Comparison of ENCODE assay signal across 20 cellular contexts in genomic region chr2:36277876-36278523, GRCh38.
DNase-seq lines count a peak whose midpoint lies in the region; ATAC-seq and TF ChIP-seq lines count a peak whose summit lies in the region.
"Had no signal": no experiment of that assay in that cellular context is flagged by ENCODE, and none has a peak within 500 bp of the region (broad histone marks: within the 10 kb centered on the region; RNA-seq: fewer than 3 reads in every experiment).

No MANE protein-coding gene starts in this region.

- intact Hi-C loops in IMR-90 (cut with micrococcal nuclease) = no loop called here

- no peak overlapping the region for H2BK20ac ChIP-seq in IMR-90 (ENCODE audit: low read depth, low read length)

- H3K27ac Mint-ChIP-seq in naive thymus-derived CD8-positive, alpha-beta T cell = no peak overlapping the region
- H3K27ac Mint-ChIP-seq: activated naive CD8-positive, alpha-beta T cell treated with anti-CD3 and anti-CD28 coated beads, Interleukin-2, amount 10 ng/mL, durations not matched to agents 7 days and 5 days; endodermal cell; T-helper 17 cell had no signal

- no peak for TF ChIP-seq POLR2A in IMR-90 (IDR thresholded peaks at IDR 0.05; ENCODE audit: low read depth, low read length)

- 0 out of 2 replicates have a peak, but pooled peaks cover 2% of the 10 kb centered on the region for H3K9me1 ChIP-seq in IMR-90 (ENCODE audit: insufficient read depth, low read length)

- H3K4me3 ChIP-seq in IMR-90 (ENCODE audit: insufficient read depth, low read depth, low read length) (no peak overlapping the region), astrocyte of the spinal cord (ENCODE audit: low read depth, low read length) (no peak overlapping the region), osteoblast (ENCODE audit: insufficient read depth, low read length) (no peak overlapping the region)
- H3K4me3 ChIP-seq: colonic mucosa, heart right ventricle, lung had no signal

- dilution Hi-C loops in IMR-90 (cut with HindIII; ENCODE audit: low sequenced_read_pairs, unreplicated experiment) = no loop called here

- no peak overlapping the region for H2AK9ac ChIP-seq in IMR-90 (replicated peaks; ENCODE audit: low read depth, low read length, poor library complexity)

- no peak overlapping the region for H3K9ac ChIP-seq in IMR-90 (ENCODE audit: low read depth, low read length)

- H4K8ac ChIP-seq in IMR-90 (ENCODE audit: low read depth in 2 of 2, low read length in 2 of 2) = no peak overlapping the region

- no peak overlapping the region for H2AK5ac ChIP-seq in IMR-90 (ENCODE audit: low read depth, low read length)

- H3K4me3 Mint-ChIP-seq in activated T-cell treated with anti-CD3 and anti-CD28 coated beads, Interleukin-2, amount 50 U/mL, for 4 hours = no peak overlapping the region
- H3K4me3 Mint-ChIP-seq in naive thymus-derived CD8-positive, alpha-beta T cell = no peak overlapping the region
- H3K4me3 Mint-ChIP-seq: activated naive CD8-positive, alpha-beta T cell treated with anti-CD3 and anti-CD28 coated beads, Interleukin-2, amount 10 ng/mL, durations not matched to agents 7 days and 5 days; endodermal cell; T-helper 17 cell had no signal

- peaks cover 16% of the 10 kb centered on the region for H3K9me3 Mint-ChIP-seq in activated T-cell treated with anti-CD3 and anti-CD28 coated beads, Interleukin-2, amount 50 U/mL, for 4 hours
- H3K9me3 Mint-ChIP-seq in naive thymus-derived CD8-positive, alpha-beta T cell = peaks cover 5 to 33% (median 12%) of the 10 kb centered on the region in 9 donors

- no peak overlapping the region for H2AFZ ChIP-seq in IMR-90 (replicated peaks; ENCODE audit: low read length, poor library complexity)
- no peak overlapping the region for H2AFZ ChIP-seq in osteoblast (ENCODE audit: low read length)

- H4K5ac ChIP-seq in IMR-90 (ENCODE audit: low read depth, low read length) = no peak overlapping the region

- TF ChIP-seq RAD21 in IMR-90 (IDR thresholded peaks at IDR 0.05; ENCODE audit: low read length) = no peak

- H4K91ac ChIP-seq in IMR-90 (ENCODE audit: insufficient read depth, low read depth, low read length) = no peak overlapping the region

- no peak overlapping the region for H3K4ac ChIP-seq in IMR-90 (ENCODE audit: low read depth, low read length)

- H3K79me1 ChIP-seq in IMR-90 (ENCODE audit: low read depth in 1 of 2, low read length in 2 of 2) = no peaks in the 10 kb centered on the region

- CTCF ChIA-PET in IMR-90 (lab: Yijun Ruan, JAX) = interaction anchor here (1.2 kb wide), 1 partner anchor 9 kb away, joined by 4 read pairs; no protein-coding TSS in a partner anchor

- H3K36me3 ChIP-seq in IMR-90 (ENCODE audit: control insufficient read depth, insufficient read depth, low read length) (no peaks in the 10 kb centered on the region), osteoblast (ENCODE audit: insufficient read depth, low read length) (no peaks in the 10 kb centered on the region)
- H3K36me3 ChIP-seq: brain microvascular endothelial cell, colonic mucosa, heart right ventricle had no signal

- no peak overlapping the region for H2BK15ac ChIP-seq in IMR-90 (ENCODE audit: low read depth, low read length)

- H3K4me1 ChIP-seq in IMR-90 (ENCODE audit: control insufficient read depth, insufficient read depth, low read length) (no peaks in the 10 kb centered on the region), osteoblast (ENCODE audit: insufficient read depth, low read length) (no peaks in the 10 kb centered on the region)
- H3K4me1 ChIP-seq: colonic mucosa, heart right ventricle had no signal

- WGBS in IMR-90 (ENCODE audit: extremely low coverage in 2 of 2, insufficient read length in 1 of 2), 2 experiments = no CpG with 5 or more reads among the region's 2 CpGs

- no peaks in the 10 kb centered on the region for H3K9me3 ChIP-seq in IMR-90 (ENCODE audit: control insufficient read depth, insufficient read depth, low read length)
- H3K9me3 ChIP-seq in osteoblast (ENCODE audit: low read depth, low read length) = no peaks in the 10 kb centered on the region
- H3K9me3 ChIP-seq: colonic mucosa had no signal

- in situ Hi-C loops in IMR-90 (cut with MboI; ENCODE audit: low sequenced_read_pairs) (no loop called here), astrocyte of the spinal cord (cut with HindIII; ENCODE audit: low sequenced_read_pairs) (no loop called here)

- no peak overlapping the region for H3K27ac ChIP-seq in IMR-90 (ENCODE audit: insufficient read depth, low read length)
- H3K27ac ChIP-seq in osteoblast (ENCODE audit: low read depth, low read length) = no peak overlapping the region
- H3K27ac ChIP-seq: brain microvascular endothelial cell, colonic mucosa, heart right ventricle, HL-60 had no signal

- no peak overlapping the region for H3K14ac ChIP-seq in IMR-90 (replicated peaks; ENCODE audit: low read depth, low read length)

- H3K4me2 ChIP-seq in IMR-90 (ENCODE audit: low read depth, low read length) = no peak overlapping the region
- H3K4me2 ChIP-seq in osteoblast (ENCODE audit: insufficient read depth, low read length) = no peak overlapping the region

- H3K79me2 ChIP-seq in osteoblast (ENCODE audit: insufficient read depth, low read length) = no peaks in the 10 kb centered on the region

- ATAC-seq in activated T-cell treated with anti-CD3 and anti-CD28 coated beads, Interleukin-2, amount 50 U/mL, for 4 hours = peak; percentile 22 to 29
- ATAC-seq in IMR-90 (ENCODE audit: low read depth) = no peak
- ATAC-seq in naive thymus-derived CD8-positive, alpha-beta T cell = no peak
- ATAC-seq in GM19397 (IDR thresholded peaks at IDR 0.05; ENCODE audit: unreplicated experiment) = no peak
- ATAC-seq: heart right ventricle, T-helper 17 cell had no signal

- POLR2A ChIA-PET in IMR-90 (lab: Charles Lee; ENCODE audit: unreplicated experiment) = no interaction called here
- POLR2A ChIA-PET in naive thymus-derived CD8-positive, alpha-beta T cell (lab: Charles Lee) = no interaction called here

- TF ChIP-seq CTCF in IMR-90 (conservative IDR thresholded peaks at IDR 0.05; ENCODE audit: low read depth, low read length) = no peak
- no peak for TF ChIP-seq CTCF in astrocyte of the spinal cord (IDR thresholded peaks at IDR 0.05; ENCODE audit: low read depth, low read length)
- no peak for TF ChIP-seq CTCF in osteoblast (IDR thresholded peaks at IDR 0.05; ENCODE audit: extremely low read depth, low read depth, low read length)

- H3K27me3 Mint-ChIP-seq in activated T-cell treated with anti-CD3 and anti-CD28 coated beads, Interleukin-2, amount 50 U/mL, for 4 hours (ENCODE audit: low read depth) = no peaks in the 10 kb centered on the region
- H3K27me3 Mint-ChIP-seq in naive thymus-derived CD8-positive, alpha-beta T cell = no peaks in the 10 kb centered on the region

- peaks cover 3% of the 10 kb centered on the region for H3K36me3 Mint-ChIP-seq in activated T-cell treated with anti-CD3 and anti-CD28 coated beads, Interleukin-2, amount 50 U/mL, for 4 hours (ENCODE audit: insufficient read depth)
- H3K36me3 Mint-ChIP-seq in naive thymus-derived CD8-positive, alpha-beta T cell = peaks cover 0 to 23% (median 8%) of the 10 kb centered on the region in 3 donors
- H3K36me3 Mint-ChIP-seq: activated naive CD8-positive, alpha-beta T cell treated with anti-CD3 and anti-CD28 coated beads, Interleukin-2, amount 10 ng/mL, durations not matched to agents 7 days and 5 days had no signal

- BruUV-seq in IMR-90 (replicated peaks; lab: Mats Ljungman, UMichigan) = no TSS peak

- H3K27me3 ChIP-seq in IMR-90 (ENCODE audit: control insufficient read depth, insufficient read depth, low read length) (no peaks in the 10 kb centered on the region), osteoblast (ENCODE audit: insufficient read depth, low read length) (peaks cover 2% of the 10 kb centered on the region)
- H3K27me3 ChIP-seq: brain microvascular endothelial cell, colonic mucosa, heart right ventricle had no signal

- no peak overlapping the region for H3K18ac ChIP-seq in IMR-90 (ENCODE audit: low read depth, low read length)

- H3K23ac ChIP-seq in IMR-90 (ENCODE audit: low read depth, low read length) = no peak overlapping the region

- H4K20me1 ChIP-seq in IMR-90 (ENCODE audit: insufficient read depth, low read length) = no peaks in the 10 kb centered on the region
- no peaks in the 10 kb centered on the region for H4K20me1 ChIP-seq in osteoblast (ENCODE audit: insufficient read depth, low read length)

- no peak overlapping the region for H2BK5ac ChIP-seq in IMR-90 (ENCODE audit: low read depth, low read length, poor library complexity, severe bottlenecking)

- no peak overlapping the region for H3K56ac ChIP-seq in IMR-90 (ENCODE audit: extremely low read depth, insufficient read depth, low read length)

- DNase-seq in activated T-cell treated with anti-CD3 and anti-CD28 coated beads, Interleukin-2, amount 50 U/mL, for 4 hours = no peak
- DNase-seq in activated T-cell treated with anti-CD3 and anti-CD28 coated beads, Interleukin-2, amount 50 U/mL, for 48 hours = no peak
- DNase-seq in IMR-90 = peak; percentile 25
- peak; percentile 5 for DNase-seq in astrocyte of the spinal cord (ENCODE audit: low read depth, low spot score)
- DNase-seq in osteoblast (ENCODE audit: insufficient read length, low spot score, missing footprints) = peak; percentile 9
- no peak for DNase-seq in naive thymus-derived CD8-positive, alpha-beta T cell
- DNase-seq in SK-N-DZ (ENCODE audit: low spot score) = no peak
- DNase-seq: activated CD4-positive, alpha-beta T cell treated with anti-CD3 and anti-CD28 coated beads, Interleukin-2, amount 50 U/mL, for 1 hour; activated naive CD8-positive, alpha-beta T cell treated with anti-CD3 and anti-CD28 coated beads, Interleukin-2, amount 10 ng/mL, durations not matched to agents 7 days and 5 days; C1 segment of cervical spinal cord; colonic mucosa; endodermal cell; heart right ventricle; NCI-H1694 treated with DMSO at 0.1 percent for 48 hours; nucleus accumbens; T-helper 17 cell had no signal

- H3K4me1 Mint-ChIP-seq in activated T-cell treated with anti-CD3 and anti-CD28 coated beads, Interleukin-2, amount 50 U/mL, for 4 hours (ENCODE audit: low read depth) = peaks cover 2% of the 10 kb centered on the region
- no peaks in the 10 kb centered on the region for H3K4me1 Mint-ChIP-seq in naive thymus-derived CD8-positive, alpha-beta T cell
- H3K4me1 Mint-ChIP-seq: activated naive CD8-positive, alpha-beta T cell treated with anti-CD3 and anti-CD28 coated beads, Interleukin-2, amount 10 ng/mL, durations not matched to agents 7 days and 5 days; T-helper 17 cell had no signal

- H2BK120ac ChIP-seq in IMR-90 (ENCODE audit: low read depth, low read length) = no peak overlapping the region

TF ChIP-seq in IMR-90, 13 proteins besides CTCF, POLR2A, EP300 and RAD21 (continues in another document):
- TF ChIP-seq CHD1 (IDR thresholded peaks at IDR 0.05; ENCODE audit: low read depth, low read length) (no peak), RFX5 (IDR thresholded peaks at IDR 0.05; ENCODE audit: low read depth, low read length) (no peak), FOS (IDR thresholded peaks at IDR 0.05; ENCODE audit: low read depth, low read length) (no peak), RCOR1 (IDR thresholded peaks at IDR 0.05; ENCODE audit: insufficient replicate concordance, low read length) (no peak), MXI1 (IDR thresholded peaks at IDR 0.05; ENCODE audit: borderline replicate concordance, low read depth, low read length) (no peak), MAZ (IDR thresholded peaks at IDR 0.05; ENCODE audit: borderline replicate concordance, low read depth, low read length) (no peak)

Comparison
In these comparisons a context has a peak if more than half of its experiments do, and no peak if none do; other contexts are left out.
1. ATAC-seq: peak in activated T-cell treated with anti-CD3 and anti-CD28 coated beads, Interleukin-2, amount 50 U/mL, for 4 hours (2 of 2); none in IMR-90 (single experiment), naive thymus-derived CD8-positive, alpha-beta T cell (0 of 2) and GM19397 (single experiment).
2. DNase-seq: peak in IMR-90 (single experiment), astrocyte of the spinal cord (single experiment) and osteoblast (single experiment); none in activated T-cell treated with anti-CD3 and anti-CD28 coated beads, Interleukin-2, amount 50 U/mL, for 4 hours (single experiment), activated T-cell treated with anti-CD3 and anti-CD28 coated beads, Interleukin-2, amount 50 U/mL, for 48 hours (0 of 2), naive thymus-derived CD8-positive, alpha-beta T cell (0 of 10) and SK-N-DZ (single experiment).